Comparison of ENCODE assay signal across 25 cellular contexts in genomic region chr19:34402074-34402600, GRCh38. TPM values are rescaled to one million over a fixed set of nuclear protein-coding genes. Genes with fewer than 3 reads are reported as not detected.
DNase-seq lines count a peak whose midpoint lies in the region; ATAC-seq, FAIRE-seq and TF ChIP-seq lines count a peak whose summit lies in the region.
"Had no signal": no experiment of that assay in that cellular context is flagged by ENCODE, and none has a peak within 500 bp of the region (broad histone marks: within the 10 kb centered on the region; RNA-seq: fewer than 3 reads in every experiment).

No MANE protein-coding gene starts in this region.

- FAIRE-seq in HepG2 (lab: Jason Lieb, UNC) (peak; percentile 18), HTR-8/SVneo (lab: Jason Lieb, UNC) (no peak)
- FAIRE-seq: urothelium cell line had no signal

- H3K4me3 Mint-ChIP-seq in Calu3 (ENCODE audit: low read depth, unreplicated experiment) (peak overlapping the region; percentile 99), GM23338 (no peak overlapping the region)
- H3K4me3 Mint-ChIP-seq: activated CD4-positive, alpha-beta T cell treated with anti-CD3 and anti-CD28 coated beads, Interleukin-2, amount 10 ng/mL, durations not matched to agents 24 days and 14 days had no signal

- no peaks in the 10 kb centered on the region for H3K27me3 Mint-ChIP-seq in Calu3 (ENCODE audit: unreplicated experiment)
- peaks cover 16% of the 10 kb centered on the region for H3K27me3 Mint-ChIP-seq in GM23338 (ENCODE audit: insufficient read depth, low read depth, poor library complexity)
- H3K27me3 Mint-ChIP-seq: activated CD4-positive, alpha-beta T cell treated with anti-CD3 and anti-CD28 coated beads, Interleukin-2, amount 10 ng/mL, durations not matched to agents 24 days and 14 days; IgD-negative memory B cell had no signal

- CTCF ChIA-PET in Calu3 (lab: Charles Lee) (interaction anchor here (0.5 kb wide), 1 partner anchor 1431 kb away, joined by 3 read pairs; no protein-coding TSS in a partner anchor), HepG2 (lab: Yijun Ruan, JAX; ENCODE audit: low intra/inter-chr PET ratio, low total read pairs) (no interaction called here)

- DNase-seq in Calu3 (peak; percentile 10), GM23338 (ENCODE audit: low spot score) (no peak), SK-N-MC (ENCODE audit: low read depth, low spot score) (no peak), HepG2 (ENCODE audit: low spot score) (peak; percentile 60), substantia nigra (lab: John Stamatoyannopoulos, UW) (no peak), islet precursor cell (no peak), HTR-8/SVneo (ENCODE audit: insufficient read length, low spot score) (no peak)
- DNase-seq: activated CD4-positive, alpha-beta T cell treated with anti-CD3 and anti-CD28 coated beads, Interleukin-2, amount 10 ng/mL, durations not matched to agents 24 days and 14 days; activated naive CD4-positive, alpha-beta T cell treated with Interleukin-2 at 50 U/mL for 16 hours; AML-193; central memory CD4-positive, alpha-beta T cell; foreskin fibroblast; hippocampal formation; MM.1S; NCI-H1694 treated with DMSO at 0.1 percent for 48 hours; NCI-H510A treated with DMSO at 0.1 percent for 48 hours; nucleus accumbens; retina; Right ventricle myocardium superior; SW 1271 had no signal

- intact Hi-C loops in Calu3 (cut with micrococcal nuclease; ENCODE audit: unreplicated experiment), result no loop called here
- intact Hi-C loops in HepG2 (cut with micrococcal nuclease; ENCODE audit: unreplicated experiment), result no loop called here

- no peaks in the 10 kb centered on the region for H3K27me3 ChIP-seq in GM23338 (ENCODE audit: insufficient read depth)
- H3K27me3 ChIP-seq in HepG2 (ENCODE audit: control insufficient read depth in 1 of 2, insufficient read depth in 2 of 2, low read length in 2 of 2), result no peaks in the 10 kb centered on the region

- POLR2A ChIA-PET in HepG2 (lab: Yijun Ruan, JAX), result no interaction called here

- H3K79me2 ChIP-seq in GM23338 (replicated peaks; ENCODE audit: insufficient read depth) (peaks cover 25% of the 10 kb centered on the region), HepG2 (ENCODE audit: insufficient read depth, low read length) (peaks cover 13% of the 10 kb centered on the region)

- H3K9ac ChIP-seq in SK-N-MC (ENCODE audit: insufficient read length), result no peak overlapping the region
- no peak overlapping the region for H3K9ac ChIP-seq in HepG2 (ENCODE audit: insufficient read depth, low read depth, low read length)

- H3K9me2 ChIP-seq in GM23338 (ENCODE audit: insufficient read depth), result no peaks in the 10 kb centered on the region

- H4K20me1 ChIP-seq in GM23338 (replicated peaks; ENCODE audit: insufficient read depth) (peaks cover 13% of the 10 kb centered on the region), HepG2 (ENCODE audit: insufficient read depth, low read length) (no peaks in the 10 kb centered on the region; the same call in 1 of the 2 replicates)

- BruUV-seq in Calu3 (replicated peaks; lab: Mats Ljungman, UMichigan) (no TSS peak), HepG2 (replicated peaks; lab: Mats Ljungman, UMichigan) (no TSS peak)

- H3K9me3 Mint-ChIP-seq in Calu3 (ENCODE audit: low read depth, unreplicated experiment) (no peaks in the 10 kb centered on the region), GM23338 (no peaks in the 10 kb centered on the region)
- H3K9me3 Mint-ChIP-seq: activated CD4-positive, alpha-beta T cell treated with anti-CD3 and anti-CD28 coated beads, Interleukin-2, amount 10 ng/mL, durations not matched to agents 24 days and 14 days; IgD-negative memory B cell had no signal

- in situ Hi-C loops in HepG2 (cut with HindIII; ENCODE audit: extremely low pct_ligation_motif_present, low pct_unique_long_range_greater_than_20kb), result no loop called here

- no peak for TF ChIP-seq EP300 in HepG2 (IDR thresholded peaks at IDR 0.05; ENCODE audit: low read depth in 2 of 2, low read length in 2 of 2)
- no peak for TF ChIP-seq EP300 in HepG2 (CRISPR knock-in tag; IDR thresholded peaks at IDR 0.05; ENCODE audit: borderline replicate concordance)

- H3K36me3 Mint-ChIP-seq in Calu3 (ENCODE audit: insufficient read depth, unreplicated experiment) (peaks cover 51% of the 10 kb centered on the region), GM23338 (ENCODE audit: low read depth) (peaks cover 45% of the 10 kb centered on the region)
- H3K36me3 Mint-ChIP-seq: IgD-negative memory B cell had no signal

- H2AFZ ChIP-seq in GM23338, result no peak overlapping the region
- no peak overlapping the region for H2AFZ ChIP-seq in HepG2 (ENCODE audit: low read length)

- H3K4me1 ChIP-seq in GM23338 (ENCODE audit: insufficient read depth) (peaks cover 7% of the 10 kb centered on the region; the same call in 1 of the 2 replicates), HepG2 (ENCODE audit: insufficient read depth, low read length) (peaks cover 23% of the 10 kb centered on the region)

- no peak for TF ChIP-seq RAD21 in HepG2 (CRISPR knock-in tag; IDR thresholded peaks at IDR 0.05)

- no peak overlapping the region for H3K4me3 ChIP-seq in GM23338
- no peak overlapping the region for H3K4me3 ChIP-seq in SK-N-MC
- H3K4me3 ChIP-seq in HepG2 (replicated peaks in 1 of 3; ENCODE audit: insufficient read depth in 1 of 3, low read depth in 2 of 3, low read length in 3 of 3), result no peak overlapping the region

- TF ChIP-seq POLR2A in HepG2 (IDR thresholded peaks at IDR 0.05; ENCODE audit: insufficient read depth in 1 of 2, low read depth in 2 of 2, low read length in 2 of 2), result no peak

- ATAC-seq in GM23338 (no peak), HepG2 (no peak), GM18861 (IDR thresholded peaks at IDR 0.05; ENCODE audit: unreplicated experiment) (no peak)
- ATAC-seq: HCT116 had no signal

- 77% methylated on average over 8 of the region's 8 CpGs for WGBS in HepG2 (ENCODE audit: low lambda C conversion rate)

- peaks cover 13% of the 10 kb centered on the region for H3K4me1 Mint-ChIP-seq in Calu3 (ENCODE audit: low read depth, unreplicated experiment)
- peaks cover 3% of the 10 kb centered on the region; the same call in 1 of the 3 replicates for H3K4me1 Mint-ChIP-seq in GM23338

- H3F3A ChIP-seq in GM23338 (replicated peaks; ENCODE audit: low read depth), result peaks cover 13% of the 10 kb centered on the region; the same call in 1 of the 2 replicates

- H3K27ac Mint-ChIP-seq in Calu3 (ENCODE audit: unreplicated experiment) (peak overlapping the region; percentile 24), GM23338 (no peak overlapping the region)
- H3K27ac Mint-ChIP-seq: activated CD4-positive, alpha-beta T cell treated with anti-CD3 and anti-CD28 coated beads, Interleukin-2, amount 10 ng/mL, durations not matched to agents 24 days and 14 days had no signal

- no peak for TF ChIP-seq CTCF in Calu3 (IDR thresholded peaks at IDR 0.05; ENCODE audit: unreplicated experiment)
- TF ChIP-seq CTCF in GM23338 (conservative IDR thresholded peaks at IDR 0.05; ENCODE audit: low read depth in 2 of 2), result no peak
- TF ChIP-seq CTCF in HepG2 (CRISPR knock-in tag; IDR thresholded peaks at IDR 0.05), result no peak

- no peaks in the 10 kb centered on the region for H3K9me3 ChIP-seq in SK-N-MC (ENCODE audit: low read depth, low read length)
- no peaks in the 10 kb centered on the region for H3K9me3 ChIP-seq in HepG2 (ENCODE audit: low read length)

- peaks cover 10% of the 10 kb centered on the region; the same call in 1 of the 2 replicates for H3K36me3 ChIP-seq in GM23338 (ENCODE audit: insufficient read depth)
- H3K36me3 ChIP-seq in SK-N-MC (ENCODE audit: insufficient read depth, low read length), result peaks cover 17% of the 10 kb centered on the region
- peaks cover 17 to 29% of the 10 kb centered on the region in 2 experiments for H3K36me3 ChIP-seq in HepG2 (replicated peaks in 1 of 2; ENCODE audit: control insufficient read depth in 1 of 2, insufficient read depth in 2 of 2, low read length in 2 of 2)

- H3K4me2 ChIP-seq in GM23338 (no peak overlapping the region), HepG2 (ENCODE audit: low read depth, low read length) (no peak overlapping the region)

- H3K27ac ChIP-seq in GM23338 (ENCODE audit: low read depth) (peak overlapping the region; percentile 72; the same call in 1 of the 2 replicates), SK-N-MC (peak overlapping the region; percentile 26; the same call in 1 of the 2 replicates), HepG2 (ENCODE audit: extremely low read length, insufficient read depth, low read length) (peak overlapping the region; percentile 30), substantia nigra (ENCODE audit: low read depth, low read length, poor library complexity, severe bottlenecking) (no peak overlapping the region)
- H3K27ac ChIP-seq: HL-60 had no signal

RNA-seq across cellular contexts. Expression of gene PDCD2L, which starts 2.1 kb away (rescaled TPM):
- 29.3 and 35.7 TPM in 2 replicates for total RNA-seq in Calu3 (2022)
- total RNA-seq in GM23338 (2014; rRNA removed; shearing (Covaris generic)), result 56.6 and 61.3 TPM in 2 replicates
- 67.2 and 68.3 TPM in 2 replicates for polyA plus RNA-seq in GM23338 (2016; fragmentation: Nextera tagmentation; extraction: Ambion mirVana)
- total RNA-seq in HepG2 (2016; rRNA removed; fragmentation: Illumina TruSeq; extraction: Trizol), result 35.2 and 40.5 TPM in 2 replicates
- 11.6 and 14.8 TPM in 2 replicates for total RNA-seq in HepG2 (2016; cell fraction: cytosol; rRNA removed; fragmentation: Illumina TruSeq; extraction: Trizol; ENCODE audit: low read depth)
- total RNA-seq in HepG2 (2016; cell fraction: insoluble cytoplasmic fraction; rRNA removed; fragmentation: Illumina TruSeq; extraction: Trizol), result 33.1 and 33.4 TPM in 2 replicates
- total RNA-seq in HepG2 (2016; cell fraction: membrane; rRNA removed; fragmentation: Illumina TruSeq; extraction: Trizol), result 13.3 and 18.3 TPM in 2 replicates
- total RNA-seq in HepG2 (2016; cell fraction: nucleus; rRNA removed; fragmentation: Illumina TruSeq; extraction: Trizol), result 15.7 and 15.8 TPM in 2 replicates
- 24.5 and 29.3 TPM in 2 replicates for polyA plus RNA-seq in HepG2 (2011; rRNA removed)
- 30.4 and 32.4 TPM in 2 replicates for polyA plus RNA-seq in HepG2 (2011; cell fraction: cytosol; rRNA removed)
- 11.2 and 15.1 TPM in 2 replicates for polyA plus RNA-seq in HepG2 (2011; cell fraction: nucleus; rRNA removed)
- polyA plus RNA-seq in HepG2 (2012), result 22.2 and 26.3 TPM in 2 replicates
- polyA plus RNA-seq in HepG2 (2016; cell fraction: cytosol; fragmentation: Illumina TruSeq; extraction: Trizol; ENCODE audit: low read depth), result 9.9 and 11.5 TPM in 2 replicates
- 28.1 and 29.2 TPM in 2 replicates for polyA plus RNA-seq in HepG2 (2016; cell fraction: insoluble cytoplasmic fraction; fragmentation: Illumina TruSeq; extraction: Trizol; ENCODE audit: low read depth)
- polyA plus RNA-seq in HepG2 (2016; cell fraction: membrane; fragmentation: Illumina TruSeq; extraction: Trizol; ENCODE audit: low read depth), result 11.1 and 13.6 TPM in 2 replicates
- 16.5 and 17.5 TPM in 2 replicates for polyA plus RNA-seq in HepG2 (2016; cell fraction: nucleus; fragmentation: Illumina TruSeq; extraction: Trizol; ENCODE audit: insufficient read depth, low read depth)
- 34.1 and 34.4 TPM in 2 replicates for polyA minus RNA-seq in HepG2 (2011; rRNA and poly(A)+ RNA removed; ENCODE audit: low replicate concordance)
- polyA minus RNA-seq in HepG2 (2011; cell fraction: cytosol; rRNA and poly(A)+ RNA removed), result 6.5 and 7.9 TPM in 2 replicates
- polyA minus RNA-seq in HepG2 (2011; cell fraction: nucleus; rRNA and poly(A)+ RNA removed), result 11.6 and 12.1 TPM in 2 replicates

RNA-seq across cellular contexts. Expression of gene UBA2, which starts 26.0 kb away (rescaled TPM):
- total RNA-seq in Calu3 (2022) (137 and 158 TPM in 2 replicates), HepG2 (2016; rRNA removed; fragmentation: Illumina TruSeq; extraction: Trizol) (222 and 327 TPM in 2 replicates)
- 153 and 185 TPM in 2 replicates for total RNA-seq in GM23338 (2014; rRNA removed; shearing (Covaris generic))
- polyA plus RNA-seq in GM23338 (2016; fragmentation: Nextera tagmentation; extraction: Ambion mirVana) (93.1 and 112 TPM in 2 replicates), HepG2 (2011; rRNA removed) (117 and 172 TPM in 2 replicates)
- total RNA-seq in HepG2 (2016; cell fraction: cytosol; rRNA removed; fragmentation: Illumina TruSeq; extraction: Trizol; ENCODE audit: low read depth), result 111 and 132 TPM in 2 replicates
- 217 and 335 TPM in 2 replicates for total RNA-seq in HepG2 (2016; cell fraction: insoluble cytoplasmic fraction; rRNA removed; fragmentation: Illumina TruSeq; extraction: Trizol)
- total RNA-seq in HepG2 (2016; cell fraction: membrane; rRNA removed; fragmentation: Illumina TruSeq; extraction: Trizol), result 253 and 274 TPM in 2 replicates
- 84.0 and 88.3 TPM in 2 replicates for total RNA-seq in HepG2 (2016; cell fraction: nucleus; rRNA removed; fragmentation: Illumina TruSeq; extraction: Trizol)
- 89.3 and 104 TPM in 2 replicates for polyA plus RNA-seq in HepG2 (2011; cell fraction: cytosol; rRNA removed)
- 43.7 and 47.8 TPM in 2 replicates for polyA plus RNA-seq in HepG2 (2011; cell fraction: nucleus; rRNA removed)
- 112 and 146 TPM in 2 replicates for polyA plus RNA-seq in HepG2 (2012)
- polyA plus RNA-seq in HepG2 (2016; cell fraction: cytosol; fragmentation: Illumina TruSeq; extraction: Trizol; ENCODE audit: low read depth), result 64.4 and 67.9 TPM in 2 replicates
- polyA plus RNA-seq in HepG2 (2016; cell fraction: insoluble cytoplasmic fraction; fragmentation: Illumina TruSeq; extraction: Trizol; ENCODE audit: low read depth), result 228 and 233 TPM in 2 replicates
- polyA plus RNA-seq in HepG2 (2016; cell fraction: membrane; fragmentation: Illumina TruSeq; extraction: Trizol; ENCODE audit: low read depth), result 113 and 131 TPM in 2 replicates
- polyA plus RNA-seq in HepG2 (2016; cell fraction: nucleus; fragmentation: Illumina TruSeq; extraction: Trizol; ENCODE audit: insufficient read depth, low read depth), result 93.7 and 95.4 TPM in 2 replicates
- 113 and 118 TPM in 2 replicates for polyA minus RNA-seq in HepG2 (2011; rRNA and poly(A)+ RNA removed; ENCODE audit: low replicate concordance)
- polyA minus RNA-seq in HepG2 (2011; cell fraction: cytosol; rRNA and poly(A)+ RNA removed), result 132 and 194 TPM in 2 replicates
- polyA minus RNA-seq in HepG2 (2011; cell fraction: nucleus; rRNA and poly(A)+ RNA removed), result 68.1 and 99.3 TPM in 2 replicates

RNA-seq across cellular contexts. Expression of gene GPI, which starts 37.1 kb away (rescaled TPM):
- total RNA-seq in Calu3 (2022) (353 and 375 TPM in 2 replicates), HepG2 (2016; rRNA removed; fragmentation: Illumina TruSeq; extraction: Trizol) (167 and 207 TPM in 2 replicates)
- 298 and 327 TPM in 2 replicates for total RNA-seq in GM23338 (2014; rRNA removed; shearing (Covaris generic))
- polyA plus RNA-seq in GM23338 (2016; fragmentation: Nextera tagmentation; extraction: Ambion mirVana) (127 and 136 TPM in 2 replicates), HepG2 (2011; rRNA removed) (115 and 147 TPM in 2 replicates)
- total RNA-seq in HepG2 (2016; cell fraction: cytosol; rRNA removed; fragmentation: Illumina TruSeq; extraction: Trizol; ENCODE audit: low read depth), result 57.7 and 63.3 TPM in 2 replicates
- 170 and 179 TPM in 2 replicates for total RNA-seq in HepG2 (2016; cell fraction: insoluble cytoplasmic fraction; rRNA removed; fragmentation: Illumina TruSeq; extraction: Trizol)
- total RNA-seq in HepG2 (2016; cell fraction: membrane; rRNA removed; fragmentation: Illumina TruSeq; extraction: Trizol), result 117 and 119 TPM in 2 replicates
- 102 and 114 TPM in 2 replicates for total RNA-seq in HepG2 (2016; cell fraction: nucleus; rRNA removed; fragmentation: Illumina TruSeq; extraction: Trizol)
- polyA plus RNA-seq in HepG2 (2011; cell fraction: cytosol; rRNA removed), result 137 and 170 TPM in 2 replicates
- polyA plus RNA-seq in HepG2 (2011; cell fraction: nucleus; rRNA removed), result 307 and 407 TPM in 2 replicates
- polyA plus RNA-seq in HepG2 (2012), result 311 and 360 TPM in 2 replicates
- 97.4 and 105 TPM in 2 replicates for polyA plus RNA-seq in HepG2 (2016; cell fraction: cytosol; fragmentation: Illumina TruSeq; extraction: Trizol; ENCODE audit: low read depth)
- polyA plus RNA-seq in HepG2 (2016; cell fraction: insoluble cytoplasmic fraction; fragmentation: Illumina TruSeq; extraction: Trizol; ENCODE audit: low read depth), result 183 and 254 TPM in 2 replicates
- polyA plus RNA-seq in HepG2 (2016; cell fraction: membrane; fragmentation: Illumina TruSeq; extraction: Trizol; ENCODE audit: low read depth), result 113 and 126 TPM in 2 replicates
- 173 and 188 TPM in 2 replicates for polyA plus RNA-seq in HepG2 (2016; cell fraction: nucleus; fragmentation: Illumina TruSeq; extraction: Trizol; ENCODE audit: insufficient read depth, low read depth)
- 301 and 307 TPM in 2 replicates for polyA minus RNA-seq in HepG2 (2011; rRNA and poly(A)+ RNA removed; ENCODE audit: low replicate concordance)
- 278 and 286 TPM in 2 replicates for polyA minus RNA-seq in HepG2 (2011; cell fraction: cytosol; rRNA and poly(A)+ RNA removed)
- polyA minus RNA-seq in HepG2 (2011; cell fraction: nucleus; rRNA and poly(A)+ RNA removed), result 125 and 126 TPM in 2 replicates

Comparison
In these comparisons a context has a peak if more than half of its experiments do, and no peak if none do; other contexts are left out.
1. DNase-seq: peak in Calu3 (single experiment) and HepG2 (single experiment); none in GM23338 (single experiment), SK-N-MC (single experiment), substantia nigra (0 of 49), islet precursor cell (single experiment) and HTR-8/SVneo (single experiment).